In the genomic region with DNA sequence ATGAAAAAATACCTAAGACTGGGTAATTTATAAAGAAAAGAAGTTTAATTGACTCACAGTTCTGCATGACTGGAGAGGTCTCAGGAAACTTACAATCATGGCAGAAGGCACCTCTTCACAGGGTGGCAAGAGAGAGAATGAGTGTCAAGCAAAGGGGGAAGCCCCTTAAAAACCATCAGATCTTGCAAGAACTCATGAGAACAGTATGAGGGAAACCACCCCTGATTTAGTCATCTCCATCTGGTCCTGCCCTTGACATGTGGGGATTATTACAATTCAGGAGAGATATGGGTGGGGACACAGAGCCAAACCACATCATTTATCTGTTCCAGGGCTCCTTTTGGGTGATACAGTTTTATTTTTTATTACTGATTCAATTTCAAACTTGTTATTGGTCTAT, we compare ENCODE assay signal across 1 cellular context.
TF ChIP-seq lines count a peak whose summit lies in the region.

No MANE protein-coding gene starts in this region.

TF ChIP-seq in GM12878, 131 proteins besides CTCF, POLR2A, EP300 and RAD21 (continued from another document):
- TF ChIP-seq, protein P1, sequence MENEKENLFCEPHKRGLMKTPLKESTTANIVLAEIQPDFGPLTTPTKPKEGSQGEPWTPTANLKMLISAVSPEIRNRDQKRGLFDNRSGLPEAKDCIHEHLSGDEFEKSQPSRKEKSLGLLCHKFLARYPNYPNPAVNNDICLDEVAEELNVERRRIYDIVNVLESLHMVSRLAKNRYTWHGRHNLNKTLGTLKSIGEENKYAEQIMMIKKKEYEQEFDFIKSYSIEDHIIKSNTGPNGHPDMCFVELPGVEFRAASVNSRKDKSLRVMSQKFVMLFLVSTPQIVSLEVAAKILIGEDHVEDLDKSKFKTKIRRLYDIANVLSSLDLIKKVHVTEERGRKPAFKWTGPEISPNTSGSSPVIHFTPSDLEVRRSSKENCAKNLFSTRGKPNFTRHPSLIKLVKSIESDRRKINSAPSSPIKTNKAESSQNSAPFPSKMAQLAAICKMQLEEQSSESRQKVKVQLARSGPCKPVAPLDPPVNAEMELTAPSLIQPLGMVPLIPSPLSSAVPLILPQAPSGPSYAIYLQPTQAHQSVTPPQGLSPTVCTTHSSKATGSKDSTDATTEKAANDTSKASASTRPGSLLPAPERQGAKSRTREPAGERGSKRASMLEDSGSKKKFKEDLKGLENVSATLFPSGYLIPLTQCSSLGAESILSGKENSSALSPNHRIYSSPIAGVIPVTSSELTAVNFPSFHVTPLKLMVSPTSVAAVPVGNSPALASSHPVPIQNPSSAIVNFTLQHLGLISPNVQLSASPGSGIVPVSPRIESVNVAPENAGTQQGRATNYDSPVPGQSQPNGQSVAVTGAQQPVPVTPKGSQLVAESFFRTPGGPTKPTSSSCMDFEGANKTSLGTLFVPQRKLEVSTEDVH (IDR thresholded peaks at IDR 0.05; ENCODE audit: low read depth, partially characterized antibody) = no peak
- TF ChIP-seq NRF1 (conservative IDR thresholded peaks at IDR 0.05; ENCODE audit: low read depth, low read length) (no peak), ZBED1 (IDR thresholded peaks at IDR 0.05; ENCODE audit: borderline replicate concordance) (no peak; the same call in 1 of the 2 replicates), POU2F2 (IDR thresholded peaks at IDR 0.05; ENCODE audit: borderline replicate concordance, low read depth, low read length) (no peak), RBBP5 (conservative IDR thresholded peaks at IDR 0.05) (no peak), NBN (IDR thresholded peaks at IDR 0.05) (no peak)
- TF ChIP-seq, protein P2, sequence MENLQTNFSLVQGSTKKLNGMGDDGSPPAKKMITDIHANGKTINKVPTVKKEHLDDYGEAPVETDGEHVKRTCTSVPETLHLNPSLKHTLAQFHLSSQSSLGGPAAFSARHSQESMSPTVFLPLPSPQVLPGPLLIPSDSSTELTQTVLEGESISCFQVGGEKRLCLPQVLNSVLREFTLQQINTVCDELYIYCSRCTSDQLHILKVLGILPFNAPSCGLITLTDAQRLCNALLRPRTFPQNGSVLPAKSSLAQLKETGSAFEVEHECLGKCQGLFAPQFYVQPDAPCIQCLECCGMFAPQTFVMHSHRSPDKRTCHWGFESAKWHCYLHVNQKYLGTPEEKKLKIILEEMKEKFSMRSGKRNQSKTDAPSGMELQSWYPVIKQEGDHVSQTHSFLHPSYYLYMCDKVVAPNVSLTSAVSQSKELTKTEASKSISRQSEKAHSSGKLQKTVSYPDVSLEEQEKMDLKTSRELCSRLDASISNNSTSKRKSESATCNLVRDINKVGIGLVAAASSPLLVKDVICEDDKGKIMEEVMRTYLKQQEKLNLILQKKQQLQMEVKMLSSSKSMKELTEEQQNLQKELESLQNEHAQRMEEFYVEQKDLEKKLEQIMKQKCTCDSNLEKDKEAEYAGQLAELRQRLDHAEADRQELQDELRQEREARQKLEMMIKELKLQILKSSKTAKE (IDR thresholded peaks at IDR 0.05; ENCODE audit: low read depth, poor library complexity, severe bottlenecking) = no peak
- TF ChIP-seq, protein P3, sequence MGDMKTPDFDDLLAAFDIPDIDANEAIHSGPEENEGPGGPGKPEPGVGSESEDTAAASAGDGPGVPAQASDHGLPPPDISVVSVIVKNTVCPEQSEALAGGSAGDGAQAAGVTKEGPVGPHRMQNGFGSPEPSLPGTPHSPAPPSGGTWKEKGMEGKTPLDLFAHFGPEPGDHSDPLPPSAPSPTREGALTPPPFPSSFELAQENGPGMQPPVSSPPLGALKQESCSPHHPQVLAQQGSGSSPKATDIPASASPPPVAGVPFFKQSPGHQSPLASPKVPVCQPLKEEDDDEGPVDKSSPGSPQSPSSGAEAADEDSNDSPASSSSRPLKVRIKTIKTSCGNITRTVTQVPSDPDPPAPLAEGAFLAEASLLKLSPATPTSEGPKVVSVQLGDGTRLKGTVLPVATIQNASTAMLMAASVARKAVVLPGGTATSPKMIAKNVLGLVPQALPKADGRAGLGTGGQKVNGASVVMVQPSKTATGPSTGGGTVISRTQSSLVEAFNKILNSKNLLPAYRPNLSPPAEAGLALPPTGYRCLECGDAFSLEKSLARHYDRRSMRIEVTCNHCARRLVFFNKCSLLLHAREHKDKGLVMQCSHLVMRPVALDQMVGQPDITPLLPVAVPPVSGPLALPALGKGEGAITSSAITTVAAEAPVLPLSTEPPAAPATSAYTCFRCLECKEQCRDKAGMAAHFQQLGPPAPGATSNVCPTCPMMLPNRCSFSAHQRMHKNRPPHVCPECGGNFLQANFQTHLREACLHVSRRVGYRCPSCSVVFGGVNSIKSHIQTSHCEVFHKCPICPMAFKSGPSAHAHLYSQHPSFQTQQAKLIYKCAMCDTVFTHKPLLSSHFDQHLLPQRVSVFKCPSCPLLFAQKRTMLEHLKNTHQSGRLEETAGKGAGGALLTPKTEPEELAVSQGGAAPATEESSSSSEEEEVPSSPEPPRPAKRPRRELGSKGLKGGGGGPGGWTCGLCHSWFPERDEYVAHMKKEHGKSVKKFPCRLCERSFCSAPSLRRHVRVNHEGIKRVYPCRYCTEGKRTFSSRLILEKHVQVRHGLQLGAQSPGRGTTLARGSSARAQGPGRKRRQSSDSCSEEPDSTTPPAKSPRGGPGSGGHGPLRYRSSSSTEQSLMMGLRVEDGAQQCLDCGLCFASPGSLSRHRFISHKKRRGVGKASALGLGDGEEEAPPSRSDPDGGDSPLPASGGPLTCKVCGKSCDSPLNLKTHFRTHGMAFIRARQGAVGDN (IDR thresholded peaks at IDR 0.05) = no peak
- TF ChIP-seq, protein P4, sequence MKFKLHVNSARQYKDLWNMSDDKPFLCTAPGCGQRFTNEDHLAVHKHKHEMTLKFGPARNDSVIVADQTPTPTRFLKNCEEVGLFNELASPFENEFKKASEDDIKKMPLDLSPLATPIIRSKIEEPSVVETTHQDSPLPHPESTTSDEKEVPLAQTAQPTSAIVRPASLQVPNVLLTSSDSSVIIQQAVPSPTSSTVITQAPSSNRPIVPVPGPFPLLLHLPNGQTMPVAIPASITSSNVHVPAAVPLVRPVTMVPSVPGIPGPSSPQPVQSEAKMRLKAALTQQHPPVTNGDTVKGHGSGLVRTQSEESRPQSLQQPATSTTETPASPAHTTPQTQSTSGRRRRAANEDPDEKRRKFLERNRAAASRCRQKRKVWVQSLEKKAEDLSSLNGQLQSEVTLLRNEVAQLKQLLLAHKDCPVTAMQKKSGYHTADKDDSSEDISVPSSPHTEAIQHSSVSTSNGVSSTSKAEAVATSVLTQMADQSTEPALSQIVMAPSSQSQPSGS (IDR thresholded peaks at IDR 0.05; ENCODE audit: low read length) = peak; percentile 48; the same call in 1 of the 2 replicates
- TF ChIP-seq, protein P5, sequence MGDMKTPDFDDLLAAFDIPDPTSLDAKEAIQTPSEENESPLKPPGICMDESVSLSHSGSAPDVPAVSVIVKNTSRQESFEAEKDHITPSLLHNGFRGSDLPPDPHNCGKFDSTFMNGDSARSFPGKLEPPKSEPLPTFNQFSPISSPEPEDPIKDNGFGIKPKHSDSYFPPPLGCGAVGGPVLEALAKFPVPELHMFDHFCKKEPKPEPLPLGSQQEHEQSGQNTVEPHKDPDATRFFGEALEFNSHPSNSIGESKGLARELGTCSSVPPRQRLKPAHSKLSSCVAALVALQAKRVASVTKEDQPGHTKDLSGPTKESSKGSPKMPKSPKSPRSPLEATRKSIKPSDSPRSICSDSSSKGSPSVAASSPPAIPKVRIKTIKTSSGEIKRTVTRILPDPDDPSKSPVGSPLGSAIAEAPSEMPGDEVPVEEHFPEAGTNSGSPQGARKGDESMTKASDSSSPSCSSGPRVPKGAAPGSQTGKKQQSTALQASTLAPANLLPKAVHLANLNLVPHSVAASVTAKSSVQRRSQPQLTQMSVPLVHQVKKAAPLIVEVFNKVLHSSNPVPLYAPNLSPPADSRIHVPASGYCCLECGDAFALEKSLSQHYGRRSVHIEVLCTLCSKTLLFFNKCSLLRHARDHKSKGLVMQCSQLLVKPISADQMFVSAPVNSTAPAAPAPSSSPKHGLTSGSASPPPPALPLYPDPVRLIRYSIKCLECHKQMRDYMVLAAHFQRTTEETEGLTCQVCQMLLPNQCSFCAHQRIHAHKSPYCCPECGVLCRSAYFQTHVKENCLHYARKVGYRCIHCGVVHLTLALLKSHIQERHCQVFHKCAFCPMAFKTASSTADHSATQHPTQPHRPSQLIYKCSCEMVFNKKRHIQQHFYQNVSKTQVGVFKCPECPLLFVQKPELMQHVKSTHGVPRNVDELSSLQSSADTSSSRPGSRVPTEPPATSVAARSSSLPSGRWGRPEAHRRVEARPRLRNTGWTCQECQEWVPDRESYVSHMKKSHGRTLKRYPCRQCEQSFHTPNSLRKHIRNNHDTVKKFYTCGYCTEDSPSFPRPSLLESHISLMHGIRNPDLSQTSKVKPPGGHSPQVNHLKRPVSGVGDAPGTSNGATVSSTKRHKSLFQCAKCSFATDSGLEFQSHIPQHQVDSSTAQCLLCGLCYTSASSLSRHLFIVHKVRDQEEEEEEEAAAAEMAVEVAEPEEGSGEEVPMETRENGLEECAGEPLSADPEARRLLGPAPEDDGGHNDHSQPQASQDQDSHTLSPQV (IDR thresholded peaks at IDR 0.05) = no peak
